ENCODE assay signal across 1 cellular context in the genomic region with DNA sequence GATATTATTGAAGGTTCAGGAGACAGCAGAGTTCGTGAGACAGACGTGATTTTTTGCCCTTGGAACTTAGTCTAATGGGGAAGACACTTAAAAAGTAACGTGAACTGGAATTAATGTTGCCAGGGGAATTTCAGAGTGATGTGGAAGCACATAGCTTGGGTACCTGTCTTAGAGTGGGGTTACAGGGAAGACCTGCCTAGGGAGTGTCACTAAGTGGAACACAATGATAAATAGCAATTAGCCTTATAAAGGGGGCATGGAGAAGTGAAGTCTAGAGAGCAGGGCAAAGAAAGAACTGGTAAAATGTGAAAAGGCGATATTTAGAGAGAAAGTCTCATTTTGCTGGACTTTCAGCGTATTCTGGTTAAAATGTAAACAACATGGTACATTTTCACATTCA.
TF ChIP-seq lines count a peak whose summit lies in the region.

No MANE protein-coding gene starts in this region.

TF ChIP-seq in K562, 482 proteins besides CTCF, POLR2A, EP300 and RAD21 (continued from another document):
- TF ChIP-seq, protein P1, sequence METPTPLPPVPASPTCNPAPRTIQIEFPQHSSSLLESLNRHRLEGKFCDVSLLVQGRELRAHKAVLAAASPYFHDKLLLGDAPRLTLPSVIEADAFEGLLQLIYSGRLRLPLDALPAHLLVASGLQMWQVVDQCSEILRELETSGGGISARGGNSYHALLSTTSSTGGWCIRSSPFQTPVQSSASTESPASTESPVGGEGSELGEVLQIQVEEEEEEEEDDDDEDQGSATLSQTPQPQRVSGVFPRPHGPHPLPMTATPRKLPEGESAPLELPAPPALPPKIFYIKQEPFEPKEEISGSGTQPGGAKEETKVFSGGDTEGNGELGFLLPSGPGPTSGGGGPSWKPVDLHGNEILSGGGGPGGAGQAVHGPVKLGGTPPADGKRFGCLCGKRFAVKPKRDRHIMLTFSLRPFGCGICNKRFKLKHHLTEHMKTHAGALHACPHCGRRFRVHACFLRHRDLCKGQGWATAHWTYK (CRISPR knock-in tag; IDR thresholded peaks at IDR 0.05), result no peak
- no peak for TF ChIP-seq SOX6 (IDR thresholded peaks at IDR 0.05)
- no peak for TF ChIP-seq NFATC3 (IDR thresholded peaks at IDR 0.05)
- TF ChIP-seq ZC3H8 (IDR thresholded peaks at IDR 0.05), result no peak
- TF ChIP-seq SMAD2 (IDR thresholded peaks at IDR 0.05; ENCODE audit: low read depth, low read length), result no peak
- no peak for TF ChIP-seq CREB1 (IDR thresholded peaks at IDR 0.05)
- no peak for TF ChIP-seq CREB1 (CRISPR knock-in tag; IDR thresholded peaks at IDR 0.05)
TF ChIP-seq in K562: peak in this region for 0.
